ENCODE assay signal across 13 cellular contexts in the genomic region with DNA sequence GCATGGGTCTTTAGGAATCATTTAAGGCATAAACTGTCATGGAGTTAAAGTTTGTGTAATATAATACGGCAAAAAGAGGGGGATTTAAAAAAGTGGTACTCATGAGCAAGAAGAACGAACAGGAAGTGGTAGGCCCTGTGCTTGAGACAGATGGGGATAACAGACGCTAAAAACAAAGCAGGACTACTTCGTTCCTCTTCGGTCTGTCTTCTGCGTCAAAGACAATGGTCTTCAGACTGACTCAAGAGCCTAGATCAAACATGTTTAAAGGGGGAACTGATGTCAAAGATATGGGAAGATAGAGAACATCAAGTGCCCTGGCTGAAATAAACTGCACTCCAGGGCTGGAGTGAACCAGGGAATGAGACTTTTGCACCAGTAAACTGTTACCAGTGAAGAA.
"Had no signal": no experiment of that assay in that cellular context is flagged by ENCODE, and none has a peak within 500 bp of the region (broad histone marks: within the 10 kb centered on the region; RNA-seq: fewer than 3 reads in every experiment).

No MANE protein-coding gene starts in this region.

- H3K27me3 Mint-ChIP-seq: activated CD4-positive, alpha-beta T cell treated with anti-CD3 and anti-CD28 coated beads for 36 hours; brain; stimulated activated naive CD8-positive, alpha-beta T cell treated with anti-CD3 and anti-CD28 coated beads, Interleukin-15, Interleukin-2, amounts not matched to agents 100 ng/mL and 50 ng/mL, for 24 hours had no signal

- H3K4me1 Mint-ChIP-seq: activated CD4-positive, alpha-beta T cell treated with anti-CD3 and anti-CD28 coated beads for 36 hours; brain had no signal

- ATAC-seq: activated CD4-positive, alpha-beta T cell treated with anti-CD3 and anti-CD28 coated beads for 36 hours; gastroesophageal sphincter had no signal

- H3K4me3 Mint-ChIP-seq: activated CD4-positive, alpha-beta T cell treated with anti-CD3 and anti-CD28 coated beads for 36 hours; activated naive CD4-positive, alpha-beta T cell treated with anti-CD3 and anti-CD28 coated beads for 36 hours; activated T-helper 1 cell treated with anti-CD3 and anti-CD28 coated beads, Interleukin-12 subunit alpha, Interleukin-12 subunit beta, Interleukin-2, Interleukin-4 antibody, amounts not matched to agents 30 ng/mL and 10 ng/mL and 1 ng/mL, durations not matched to agents 14 hours and 24 hours and 36 hours; brain; stimulated activated naive CD8-positive, alpha-beta T cell treated with anti-CD3 and anti-CD28 coated beads, Interleukin-15, Interleukin-2, amounts not matched to agents 100 ng/mL and 50 ng/mL, for 24 hours had no signal

- DNase-seq: activated CD4-positive, alpha-beta T cell treated with anti-CD3 and anti-CD28 coated beads for 36 hours; activated naive CD4-positive, alpha-beta T cell treated with anti-CD3 and anti-CD28 coated beads for 36 hours; amniotic stem cell; dermis blood vessel endothelial cell; kidney; stimulated activated CD4-positive, alpha-beta T cell treated with anti-CD3 and anti-CD28 coated beads, Interleukin-15, amount 100 ng/mL, for 24 hours; stimulated activated CD4-positive, alpha-beta T cell treated with anti-CD3 and anti-CD28 coated beads, Interleukin-4, amount 100 ng/mL, for 24 hours; testis; WERI-Rb-1 had no signal

- H3K27ac Mint-ChIP-seq: activated CD4-positive, alpha-beta T cell treated with anti-CD3 and anti-CD28 coated beads for 36 hours; activated naive CD4-positive, alpha-beta T cell treated with anti-CD3 and anti-CD28 coated beads for 36 hours; activated T-helper 1 cell treated with anti-CD3 and anti-CD28 coated beads, Interleukin-12 subunit alpha, Interleukin-12 subunit beta, Interleukin-2, Interleukin-4 antibody, amounts not matched to agents 30 ng/mL and 10 ng/mL and 1 ng/mL, durations not matched to agents 14 hours and 24 hours and 36 hours; brain; stimulated activated naive CD8-positive, alpha-beta T cell treated with anti-CD3 and anti-CD28 coated beads, Interleukin-15, Interleukin-2, amounts not matched to agents 100 ng/mL and 50 ng/mL, for 24 hours had no signal
